10 cellular contexts compared by ENCODE assay signal in genomic region chr11:88300888-88301477, GRCh38. TPM values are rescaled to one million over a fixed set of nuclear protein-coding genes. Genes with fewer than 3 reads are reported as not detected.
DNase-seq lines count a peak whose midpoint lies in the region; ATAC-seq, FAIRE-seq and TF ChIP-seq lines count a peak whose summit lies in the region.
"Had no signal": no experiment of that assay in that cellular context is flagged by ENCODE, and none has a peak within 500 bp of the region (broad histone marks: within the 10 kb centered on the region; RNA-seq: fewer than 3 reads in every experiment).

No MANE protein-coding gene starts in this region.

- peaks cover 1 to 2% of the 10 kb centered on the region in 2 experiments for H4K20me1 ChIP-seq in H1 (replicated peaks in 1 of 2; ENCODE audit: control insufficient read depth in 1 of 2, insufficient read depth in 2 of 2, low read length in 2 of 2)

- peak overlapping the region; percentile 88 for H2BK5ac ChIP-seq in H1 (ENCODE audit: low read depth, low read length)

- no peaks in the 10 kb centered on the region for H3K27me3 Mint-ChIP-seq in Caco-2 (ENCODE audit: insufficient read depth, unreplicated experiment)

- H3K18ac ChIP-seq in H1 (ENCODE audit: extremely low read depth, low read length), result no peak overlapping the region

- DNase-seq in Caco-2 (peak; percentile 40 to 53), H1 (ENCODE audit: low read depth in 1 of 2, low spot score in 2 of 2) (peak in 1 of 2 experiments; percentile 56), uterus (no peak), NCI-H146 (lab: John Stamatoyannopoulos, UW) (no peak), tibial artery (no peak)
- no peak for DNase-seq in activated CD4-positive, CD25-positive, alpha-beta regulatory T cell treated with anti-CD3 and anti-CD28 coated beads, Interleukin-2, amount 50 U/mL, for 72 hours
- DNase-seq: activated CD8-positive, alpha-beta memory T cell treated with anti-CD3 and anti-CD28 coated beads for 24 hours; NCI-H187 had no signal

- peak; percentile 26 to 70 for TF ChIP-seq POLR2A in H1 (IDR thresholded peaks at IDR 0.05; ENCODE audit: control extremely low read depth in 1 of 2, low read depth in 2 of 2, low read length in 2 of 2)
- no peak for TF ChIP-seq POLR2A in uterus (IDR thresholded peaks at IDR 0.05)

- H3K27me3 ChIP-seq in Caco-2 (replicated peaks; ENCODE audit: control insufficient read depth, insufficient read depth, low read length) (no peaks in the 10 kb centered on the region), H1 (replicated peaks in 1 of 4; ENCODE audit: control insufficient read depth in 3 of 4, extremely low read depth in 1 of 4, insufficient read depth in 3 of 4, low read length in 3 of 4) (no peaks in the 10 kb centered on the region), uterus (no peaks in the 10 kb centered on the region), tibial artery (no peaks in the 10 kb centered on the region)

- BruUV-seq in Caco-2 (replicated peaks; lab: Mats Ljungman, UMichigan), result no TSS peak

- no peak overlapping the region for H4K91ac ChIP-seq in H1 (replicated peaks; ENCODE audit: insufficient read length, low read length)

- H3K36me3 Mint-ChIP-seq in Caco-2 (ENCODE audit: insufficient read depth, unreplicated experiment), result peaks cover 19% of the 10 kb centered on the region

- 18% methylated on average over 3 of the region's 3 CpGs; no CpG with 5 or more reads in 1 of the 2 experiments for WGBS in H1 (ENCODE audit: extremely low coverage in 1 of 2, insufficient coverage in 1 of 2, insufficient read length in 1 of 2, insufficient replicate concordance in 2 of 2, low coverage in 1 of 2, low lambda C conversion rate in 2 of 2, missing lambda C conversion rate in 1 of 2), 2 experiments

- no peak overlapping the region for H3K4ac ChIP-seq in H1 (replicated peaks; ENCODE audit: insufficient read length, low read depth, low read length)

- peak overlapping the region; percentile 34 to 66; a peak in 3 of 4 replicates for H3K4me2 ChIP-seq in H1 (ENCODE audit: insufficient read depth in 1 of 2, low read depth in 2 of 2, low read length in 2 of 2)

- H3K27ac Mint-ChIP-seq in Caco-2 (ENCODE audit: unreplicated experiment), result peak overlapping the region; percentile 19

- H3K23me2 ChIP-seq in H1 (ENCODE audit: low read depth, low read length), result no peaks in the 10 kb centered on the region

- peaks cover 30% of the 10 kb centered on the region for H3K4me1 Mint-ChIP-seq in Caco-2 (ENCODE audit: low read depth, unreplicated experiment)

- no peak overlapping the region for H3K56ac ChIP-seq in H1 (replicated peaks; ENCODE audit: insufficient read length, low read depth, low read length)

- H3K9me3 ChIP-seq in Caco-2 (no peaks in the 10 kb centered on the region), H1 (ENCODE audit: insufficient read depth in 2 of 2, low read depth in 1 of 2, low read length in 1 of 2) (no peaks in the 10 kb centered on the region), uterus (no peaks in the 10 kb centered on the region), tibial artery (no peaks in the 10 kb centered on the region)

- H2AK5ac ChIP-seq in H1 (ENCODE audit: low read depth, low read length), result no peak overlapping the region

- peaks cover 0 to 73% of the 10 kb centered on the region in 2 experiments; a peak in 2 of 4 replicates for H3K79me2 ChIP-seq in H1 (ENCODE audit: control insufficient read depth in 1 of 2, insufficient read depth in 2 of 2, low read length in 2 of 2)

- no peak overlapping the region for H2AFZ ChIP-seq in H1 (ENCODE audit: low read length)

- no peak overlapping the region for H3K14ac ChIP-seq in H1 (ENCODE audit: insufficient read length)

- peaks cover 2% of the 10 kb centered on the region for H3K79me1 ChIP-seq in H1 (ENCODE audit: low read depth, low read length)

- H3K23ac ChIP-seq in H1 (ENCODE audit: insufficient read length), result no peak overlapping the region

- H3K9me3 Mint-ChIP-seq in Caco-2 (ENCODE audit: unreplicated experiment), result no peaks in the 10 kb centered on the region

- TF ChIP-seq CTCF in Caco-2 (IDR thresholded peaks at IDR 0.05; ENCODE audit: insufficient read depth in 1 of 2, low read depth in 1 of 2, low read length in 1 of 2, severe bottlenecking in 1 of 2, unreplicated experiment in 1 of 2), result no peak
- no peak for TF ChIP-seq CTCF in H1 (IDR thresholded peaks at IDR 0.05; ENCODE audit: control extremely low read depth in 1 of 3, insufficient read depth in 1 of 3, low read depth in 1 of 3, low read length in 3 of 3)
- no peak for TF ChIP-seq CTCF in uterus (IDR thresholded peaks at IDR 0.05)
- TF ChIP-seq CTCF in tibial artery (IDR thresholded peaks at IDR 0.05), result no peak

- no peak overlapping the region for H4K8ac ChIP-seq in H1 (ENCODE audit: extremely low read depth, insufficient read depth, low read length)

- intact Hi-C loops in Caco-2 (cut with micrococcal nuclease; ENCODE audit: unreplicated experiment), result loop anchor here (1.0 kb wide), 2 partner anchors 36 to 101 kb away; partner anchors contain the start of gene CTSC
- intact Hi-C loops in uterus (cut with DNase I; ENCODE audit: low total_unique reads), result no loop called here
- intact Hi-C loops in tibial artery (cut with DNase I; ENCODE audit: low total_unique reads), result no loop called here

- peak overlapping the region; percentile 76 for H3K27ac ChIP-seq in H1 (ENCODE audit: low read depth, low read length)
- H3K27ac ChIP-seq in uterus, result no peak overlapping the region
- H3K27ac ChIP-seq in tibial artery, result no peak overlapping the region

- H3K4me1 ChIP-seq in Caco-2 (peaks cover 10% of the 10 kb centered on the region), H1 (replicated peaks in 1 of 4; ENCODE audit: control insufficient read depth in 3 of 4, insufficient read depth in 4 of 4, low read length in 3 of 4) (peaks cover 2 to 16% (median 12%) of the 10 kb centered on the region in 4 experiments; a peak in 4 of 7 replicates), uterus (no peaks in the 10 kb centered on the region), tibial artery (no peaks in the 10 kb centered on the region)

- no peak overlapping the region for H2BK15ac ChIP-seq in H1 (ENCODE audit: low read length)

- TF ChIP-seq RAD21 in H1 (IDR thresholded peaks at IDR 0.05 in 1 of 2, conservative IDR thresholded peaks at IDR 0.05 in 1 of 2; ENCODE audit: low read depth in 2 of 2, low read length in 2 of 2), result no peak

- peak overlapping the region; percentile 94; the same call in 1 of the 2 replicates for H2BK12ac ChIP-seq in H1 (ENCODE audit: low read depth, low read length)

- H4K5ac ChIP-seq in H1 (ENCODE audit: insufficient read length, low read depth, low read length), result peak overlapping the region; percentile 83

- CTCF ChIA-PET in Caco-2 (lab: Charles Lee) (no interaction called here), H1 (lab: Charles Lee; ENCODE audit: partially characterized antibody) (interaction anchor here (1.0 to 1.1 kb wide), 3 partner anchors 11 to 70 kb away, joined by 3 read pairs; no protein-coding TSS in a partner anchor)

- peak overlapping the region in 1 of 4 experiments; percentile 24; a peak in 3 of 7 replicates for H3K9ac ChIP-seq in H1 (replicated peaks in 1 of 4; ENCODE audit: extremely low read depth in 1 of 4, low read depth in 3 of 4, low read length in 3 of 4)

- POLR2A ChIA-PET in Caco-2 (lab: Charles Lee), result no interaction called here
- POLR2A ChIA-PET in H1 (lab: Charles Lee; ENCODE audit: partially characterized antibody), result interaction anchor here (1.4 to 3.2 kb wide), 3 partner anchors 15 to 37 kb away, joined by 6 to 11 read pairs (median 10); partner anchors contain the start of gene CTSC

- no peak overlapping the region for H3K4me3 Mint-ChIP-seq in Caco-2 (ENCODE audit: unreplicated experiment)

- ATAC-seq in GM19438 (IDR thresholded peaks at IDR 0.05; ENCODE audit: low read depth, unreplicated experiment), result peak; percentile 84
- ATAC-seq in HG03103 (IDR thresholded peaks at IDR 0.05; ENCODE audit: low read depth, unreplicated experiment), result peak; percentile 56

- peak; percentile 100 for FAIRE-seq in H1 (lab: Jason Lieb, UNC)

- H2BK20ac ChIP-seq in H1 (ENCODE audit: low read length), result peak overlapping the region; percentile 2; the same call in 1 of the 2 replicates

- H2BK120ac ChIP-seq in H1 (replicated peaks; ENCODE audit: low read depth, low read length), result no peak overlapping the region

- H3K36me3 ChIP-seq in Caco-2 (ENCODE audit: control insufficient read depth, insufficient read depth, low read length) (peaks cover 1% of the 10 kb centered on the region; the same call in 1 of the 2 replicates), H1 (ENCODE audit: control insufficient read depth in 2 of 4, insufficient read depth in 4 of 4, low read length in 3 of 4) (peaks cover under 1 to 82% (median 34%) of the 10 kb centered on the region in 4 experiments; a peak in 7 of 8 replicates), uterus (no peaks in the 10 kb centered on the region), tibial artery (no peaks in the 10 kb centered on the region)

- no peak for TF ChIP-seq EP300 in H1 (IDR thresholded peaks at IDR 0.05; ENCODE audit: borderline replicate concordance in 1 of 2, low read depth in 2 of 2, low read length in 2 of 2)

- H3K4me3 ChIP-seq in Caco-2 (ENCODE audit: low read depth, low read length), result no peak overlapping the region
- H3K4me3 ChIP-seq in H1 (ENCODE audit: extremely low read depth in 1 of 4, insufficient read depth in 2 of 4, low read depth in 3 of 4, low read length in 4 of 4), result peak overlapping the region in 1 of 4 experiments; percentile 23; a peak in 1 of 8 replicates
- H3K4me3 ChIP-seq in uterus, result no peak overlapping the region
- H3K4me3 ChIP-seq in tibial artery, result no peak overlapping the region

TF ChIP-seq in H1, 55 proteins besides CTCF, POLR2A, EP300 and RAD21 (continues in another document):
- TF ChIP-seq MAFK (IDR thresholded peaks at IDR 0.05; ENCODE audit: low read depth, low read length) (no peak), BRCA1 (IDR thresholded peaks at IDR 0.05; ENCODE audit: low read depth, low read length) (no peak), E2F6 (IDR thresholded peaks at IDR 0.05) (no peak), TBP (IDR thresholded peaks at IDR 0.05; ENCODE audit: low read depth, low read length) (no peak)

RNA-seq across cellular contexts. Expression of gene CTSC, which starts 36.6 kb away (rescaled TPM):
- total RNA-seq in Caco-2 (2022) (250 and 308 TPM in 2 replicates), uterus (100 to 1,000 TPM in 1 of 4 donors, 10 to 100 TPM in 3; 28.8 to 182 (median 36.3) TPM)
- 362 and 369 TPM in 2 replicates for total RNA-seq in H1 (2021; fragmentation: NEBNext Ultra II Directional; extraction: Animal tissue kit (Norgen Biotek cat#: 25700))
- polyA plus RNA-seq in H1 (2011; rRNA removed), result 225 and 347 TPM in 2 replicates
- polyA plus RNA-seq in H1 (2011; cell fraction: cytosol; rRNA removed), result 320 TPM
- polyA plus RNA-seq in H1 (2011; cell fraction: nucleus; rRNA removed), result 200 TPM
- polyA plus RNA-seq in H1 (2012, experiment 1 of 2), result 345 to 487 TPM (median 367 TPM) in 4 replicates
- polyA plus RNA-seq in H1 (2012, experiment 2 of 2), result 182 TPM
- 653 TPM for polyA plus RNA-seq in H1 (2013, experiment 1 of 2)
- polyA plus RNA-seq in H1 (2013, experiment 2 of 2), result 644 TPM
- 275 and 478 TPM in 2 replicates for polyA minus RNA-seq in H1 (2011; rRNA and poly(A)+ RNA removed)
- 318 TPM for polyA minus RNA-seq in H1 (2011; cell fraction: cytosol; rRNA and poly(A)+ RNA removed)
- 435 TPM for polyA minus RNA-seq in H1 (2011; cell fraction: nucleus; rRNA and poly(A)+ RNA removed)

Comparison
In these comparisons a context has a peak if more than half of its experiments do, and no peak if none do; other contexts are left out.
1. DNase-seq: peak in Caco-2 (2 of 2); none in uterus (0 of 2), NCI-H146 (single experiment), activated CD4-positive, CD25-positive, alpha-beta regulatory T cell treated with anti-CD3 and anti-CD28 coated beads, Interleukin-2, amount 50 U/mL, for 72 hours (single experiment) and tibial artery (0 of 2).
2. POLR2A ChIP-seq: peak in H1 (2 of 2); none in uterus (0 of 2).